ENCODE assay signal across 9 cellular contexts in the genomic region with DNA sequence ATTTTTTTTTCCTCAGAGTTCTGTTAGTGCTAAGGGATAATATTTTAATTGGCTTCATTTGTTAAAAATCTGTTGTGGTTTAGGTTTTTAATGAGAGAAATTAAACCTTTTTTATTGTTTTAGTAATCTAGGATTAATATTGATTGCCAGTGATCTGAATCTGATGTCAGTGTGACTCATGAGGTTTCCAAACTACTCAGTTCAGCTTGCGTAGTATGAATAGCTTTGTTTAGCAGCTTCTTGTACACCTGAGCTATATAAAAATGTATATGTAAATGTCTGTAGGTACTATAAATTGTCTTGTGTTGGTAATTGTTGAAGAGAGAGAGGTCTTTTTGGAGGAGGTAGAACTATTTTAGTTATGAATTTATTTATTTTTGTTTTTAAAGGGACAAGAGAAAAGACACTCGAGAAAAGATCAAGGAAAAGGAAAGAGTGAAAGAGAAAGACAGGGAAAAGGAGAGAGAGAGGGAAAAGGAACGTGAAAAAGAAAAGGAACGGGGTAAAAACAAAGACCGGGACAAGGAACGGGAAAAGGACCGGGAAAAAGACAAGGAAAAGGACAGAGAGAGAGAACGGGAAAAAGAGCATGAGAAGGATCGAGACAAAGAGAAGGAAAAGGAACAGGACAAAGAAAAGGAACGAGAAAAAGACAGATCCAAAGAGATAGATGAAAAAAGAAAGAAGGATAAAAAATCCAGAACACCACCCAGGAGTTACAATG. TPM values are rescaled to one million over a fixed set of nuclear protein-coding genes. Genes with fewer than 3 reads are reported as not detected.
DNase-seq lines count a peak whose midpoint lies in the region; ATAC-seq and TF ChIP-seq lines count a peak whose summit lies in the region.
"Had no signal": no experiment of that assay in that cellular context is flagged by ENCODE, and none has a peak within 500 bp of the region (broad histone marks: within the 10 kb centered on the region; RNA-seq: fewer than 3 reads in every experiment).

No MANE protein-coding gene starts in this region.

- H3K4me2 ChIP-seq in SK-N-SH (no peak overlapping the region), GM23338 (no peak overlapping the region), mesenchymal stem cell (ENCODE audit: low read length, poor library complexity, severe bottlenecking) (no peak overlapping the region)

- no peak overlapping the region for H2BK5ac ChIP-seq in mesenchymal stem cell (ENCODE audit: low read depth, low read length, poor library complexity, severe bottlenecking)

- H3K79me2 ChIP-seq in SK-N-SH (ENCODE audit: insufficient read depth) (peaks cover 28% of the 10 kb centered on the region; the same call in 1 of the 2 replicates), GM23338 (replicated peaks; ENCODE audit: insufficient read depth) (no peaks in the 10 kb centered on the region)

- H3K4me3 ChIP-seq in SK-N-SH (ENCODE audit: low read depth in 2 of 2, low read length in 1 of 2) (no peak overlapping the region), GM23338 (no peak overlapping the region), mesenchymal stem cell (ENCODE audit: insufficient read depth in 1 of 2, low read depth in 1 of 2, low read length in 2 of 2) (no peak overlapping the region)

- H3K27ac ChIP-seq in SK-N-SH (ENCODE audit: low read depth in 2 of 2, low read length in 1 of 2) (peak overlapping the region; percentile 19 to 29; a peak in 3 of 4 replicates), GM23338 (ENCODE audit: low read depth) (peak overlapping the region; percentile 70), mesenchymal stem cell (ENCODE audit: low read length, poor library complexity, severe bottlenecking) (no peak overlapping the region)
- H3K27ac ChIP-seq: 22Rv1 had no signal

- peaks cover 11% of the 10 kb centered on the region for H3K79me1 ChIP-seq in mesenchymal stem cell (replicated peaks; ENCODE audit: low read length, poor library complexity, severe bottlenecking)

- DNase-seq in SK-N-SH, result no peak
- no peak for DNase-seq in GM23338 (ENCODE audit: low spot score)
- no peak for DNase-seq in activated CD8-positive, alpha-beta T cell treated with anti-CD3 and anti-CD28 coated beads, Interleukin-2, amount 10 ng/mL, durations not matched to agents 7 days and 5 days
- no peak for DNase-seq in mesenchymal stem cell
- DNase-seq in HT-29 (ENCODE audit: low spot score), result no peak
- DNase-seq in stimulated activated naive CD4-positive, alpha-beta T cell treated with Interleukin-2 at 50 U/mL for 16 hours (lab: John Stamatoyannopoulos, UW), result no peak

- H3K4ac ChIP-seq in mesenchymal stem cell (ENCODE audit: low read depth in 1 of 2, low read length in 2 of 2), result no peak overlapping the region

- ATAC-seq in SK-N-SH treated with all-trans-retinoic acid at 6 μM for 48 hours, result no peak
- no peak for ATAC-seq in GM23338
- no peak for ATAC-seq in activated CD8-positive, alpha-beta T cell treated with anti-CD3 and anti-CD28 coated beads, Interleukin-2, amount 10 ng/mL, durations not matched to agents 7 days and 5 days
- no peak for ATAC-seq in GM21737 (IDR thresholded peaks at IDR 0.05; ENCODE audit: unreplicated experiment)

- WGBS in SK-N-SH (ENCODE audit: low lambda C conversion rate), result 90% methylated on average over 10 of the region's 10 CpGs
- 95% methylated on average over 10 of the region's 10 CpGs for WGBS in mesenchymal stem cell

- H4K91ac ChIP-seq in mesenchymal stem cell (ENCODE audit: low read length), result no peak overlapping the region

- H3K4me1 ChIP-seq in SK-N-SH (ENCODE audit: control insufficient read depth in 1 of 2, insufficient read depth in 2 of 2, low read depth in 1 of 2, low read length in 1 of 2), result peaks cover 0 to 2% of the 10 kb centered on the region in 2 experiments; a peak in 1 of 4 replicates
- H3K4me1 ChIP-seq in GM23338 (ENCODE audit: insufficient read depth), result no peaks in the 10 kb centered on the region
- no peaks in the 10 kb centered on the region for H3K4me1 ChIP-seq in mesenchymal stem cell (ENCODE audit: control insufficient read depth, insufficient read depth, low read depth, low read length)

- no peak overlapping the region for H3K4me3 Mint-ChIP-seq in GM23338
- no peak overlapping the region for H3K4me3 Mint-ChIP-seq in activated CD8-positive, alpha-beta T cell treated with anti-CD3 and anti-CD28 coated beads, Interleukin-2, amount 10 ng/mL, durations not matched to agents 7 days and 5 days

- no peak overlapping the region for H3K23ac ChIP-seq in mesenchymal stem cell (ENCODE audit: low read length in 2 of 2)

- TF ChIP-seq EP300 in SK-N-SH (IDR thresholded peaks at IDR 0.05; ENCODE audit: borderline replicate concordance in 1 of 2, low read depth in 1 of 2, low read length in 1 of 2), result no peak

- H2BK15ac ChIP-seq in mesenchymal stem cell (ENCODE audit: low read depth, poor library complexity, severe bottlenecking), result no peak overlapping the region

- H4K8ac ChIP-seq in mesenchymal stem cell (ENCODE audit: low read length), result no peak overlapping the region

- H3K9me2 ChIP-seq in SK-N-SH (no peaks in the 10 kb centered on the region), GM23338 (ENCODE audit: insufficient read depth) (no peaks in the 10 kb centered on the region)

- H3F3A ChIP-seq in SK-N-SH (replicated peaks; ENCODE audit: insufficient read depth) (peaks cover 15% of the 10 kb centered on the region), GM23338 (replicated peaks; ENCODE audit: low read depth) (no peaks in the 10 kb centered on the region)

- H3K27me3 Mint-ChIP-seq in GM23338 (ENCODE audit: insufficient read depth, low read depth, poor library complexity), result no peaks in the 10 kb centered on the region
- H3K27me3 Mint-ChIP-seq in activated CD8-positive, alpha-beta T cell treated with anti-CD3 and anti-CD28 coated beads, Interleukin-2, amount 10 ng/mL, durations not matched to agents 7 days and 5 days (ENCODE audit: low read depth), result no peaks in the 10 kb centered on the region

- no peaks in the 10 kb centered on the region for H3K27me3 ChIP-seq in SK-N-SH (ENCODE audit: insufficient read depth)
- no peaks in the 10 kb centered on the region for H3K27me3 ChIP-seq in GM23338 (ENCODE audit: insufficient read depth)
- no peaks in the 10 kb centered on the region for H3K27me3 ChIP-seq in mesenchymal stem cell (ENCODE audit: control insufficient read depth in 1 of 2, insufficient read depth in 1 of 2, low read length in 2 of 2)

- H2AFZ ChIP-seq in SK-N-SH (ENCODE audit: low read depth) (no peak overlapping the region), GM23338 (no peak overlapping the region), mesenchymal stem cell (ENCODE audit: low read depth, low read length) (no peak overlapping the region)

- TF ChIP-seq CTCF in SK-N-SH (IDR thresholded peaks at IDR 0.05) (no peak), GM23338 (conservative IDR thresholded peaks at IDR 0.05; ENCODE audit: low read depth in 2 of 2) (no peak)

- no peak overlapping the region for H2BK12ac ChIP-seq in mesenchymal stem cell (ENCODE audit: low read length in 2 of 2)

- no peak overlapping the region for H3K9ac ChIP-seq in SK-N-SH
- H3K9ac ChIP-seq in mesenchymal stem cell (ENCODE audit: low read length), result peak overlapping the region; percentile 59

- H3K9me3 ChIP-seq in SK-N-SH, result no peaks in the 10 kb centered on the region
- no peaks in the 10 kb centered on the region for H3K9me3 ChIP-seq in mesenchymal stem cell (ENCODE audit: control insufficient read depth, low read length)

- H2BK120ac ChIP-seq in mesenchymal stem cell (ENCODE audit: low read depth, low read length), result no peak overlapping the region

- no peak for TF ChIP-seq RAD21 in SK-N-SH (IDR thresholded peaks at IDR 0.05; ENCODE audit: low read length)

- H4K20me1 ChIP-seq in SK-N-SH (ENCODE audit: insufficient read depth) (no peaks in the 10 kb centered on the region), GM23338 (replicated peaks; ENCODE audit: insufficient read depth) (no peaks in the 10 kb centered on the region)

- H3K18ac ChIP-seq in mesenchymal stem cell (ENCODE audit: low read depth in 1 of 2, low read length in 2 of 2), result no peak overlapping the region

- peaks cover 40% of the 10 kb centered on the region for H3K36me3 Mint-ChIP-seq in GM23338 (ENCODE audit: low read depth)
- H3K36me3 Mint-ChIP-seq in activated CD8-positive, alpha-beta T cell treated with anti-CD3 and anti-CD28 coated beads, Interleukin-2, amount 10 ng/mL, durations not matched to agents 7 days and 5 days (ENCODE audit: low read depth), result peaks cover 48% of the 10 kb centered on the region

- no peak overlapping the region for H2AK5ac ChIP-seq in mesenchymal stem cell (ENCODE audit: low read length, severe bottlenecking)

- POLR2A ChIA-PET in SK-N-SH (lab: Yijun Ruan, JAX), result no interaction called here
- POLR2A ChIA-PET in activated CD8-positive, alpha-beta T cell treated with anti-CD3 and anti-CD28 coated beads, Interleukin-2, amount 10 ng/mL, durations not matched to agents 7 days and 5 days (lab: Charles Lee), result no interaction called here

- H3K14ac ChIP-seq in mesenchymal stem cell (ENCODE audit: low read length in 2 of 2), result no peak overlapping the region

- H3K9me3 Mint-ChIP-seq in GM23338, result no peaks in the 10 kb centered on the region
- H3K9me3 Mint-ChIP-seq in activated CD8-positive, alpha-beta T cell treated with anti-CD3 and anti-CD28 coated beads, Interleukin-2, amount 10 ng/mL, durations not matched to agents 7 days and 5 days (ENCODE audit: insufficient read depth), result no peaks in the 10 kb centered on the region

- H3K36me3 ChIP-seq in SK-N-SH (replicated peaks in 1 of 2; ENCODE audit: control insufficient read depth in 1 of 2, insufficient read depth in 2 of 2, low read length in 1 of 2) (peaks cover 77 to 81% of the 10 kb centered on the region in 2 experiments), GM23338 (ENCODE audit: insufficient read depth) (peaks cover 15% of the 10 kb centered on the region), mesenchymal stem cell (ENCODE audit: control insufficient read depth in 1 of 2, insufficient read depth in 2 of 2, low read depth in 1 of 2, low read length in 2 of 2) (peaks cover 3 to 79% of the 10 kb centered on the region in 2 experiments)

- CTCF ChIA-PET in SK-N-SH (lab: Yijun Ruan, JAX), result interaction anchor here (1.2 to 1.7 kb wide), 7 partner anchors 11 to 1012 kb away, joined by 3 to 7 read pairs (median 4); no protein-coding TSS in a partner anchor
- CTCF ChIA-PET in activated CD8-positive, alpha-beta T cell treated with anti-CD3 and anti-CD28 coated beads, Interleukin-2, amount 10 ng/mL, durations not matched to agents 7 days and 5 days (lab: Charles Lee), result interaction anchor here (1.1 to 1.5 kb wide), 4 partner anchors 8 to 138 kb away, joined by 3 to 4 read pairs (median 3); no protein-coding TSS in a partner anchor

- no peaks in the 10 kb centered on the region for H3K4me1 Mint-ChIP-seq in GM23338
- H3K4me1 Mint-ChIP-seq in activated CD8-positive, alpha-beta T cell treated with anti-CD3 and anti-CD28 coated beads, Interleukin-2, amount 10 ng/mL, durations not matched to agents 7 days and 5 days (ENCODE audit: low read depth), result peaks cover 38% of the 10 kb centered on the region

- peak overlapping the region; percentile 11; the same call in 1 of the 2 replicates for H3K27ac Mint-ChIP-seq in GM23338
- H3K27ac Mint-ChIP-seq in activated CD8-positive, alpha-beta T cell treated with anti-CD3 and anti-CD28 coated beads, Interleukin-2, amount 10 ng/mL, durations not matched to agents 7 days and 5 days, result peak overlapping the region; percentile 45

RNA-seq across cellular contexts. Expression of gene SREK1, which starts 26.3 kb away (rescaled TPM):
- polyA plus RNA-seq in SK-N-SH (2012; rRNA removed) (17.5 and 23.1 TPM in 2 replicates), GM23338 (2016; fragmentation: Nextera tagmentation; extraction: Ambion mirVana) (44.9 and 64.3 TPM in 2 replicates)
- 8.9 and 11.2 TPM in 2 replicates for polyA plus RNA-seq in SK-N-SH (2012; cell fraction: cytosol; rRNA removed)
- polyA plus RNA-seq in SK-N-SH (2012; cell fraction: nucleus; rRNA removed), result 68.4 and 98.6 TPM in 2 replicates
- total RNA-seq in GM23338 (2014; rRNA removed; shearing (Covaris generic)), result 58.9 and 66.4 TPM in 2 replicates
- total RNA-seq in activated CD8-positive, alpha-beta T cell treated with anti-CD3 and anti-CD28 coated beads, Interleukin-2, amount 10 ng/mL, durations not matched to agents 7 days and 5 days, result 10 to 100 TPM; 62.3 TPM
- polyA plus RNA-seq in mesenchymal stem cell (2013, experiment 1 of 2), result 45.0 TPM
- 43.8 TPM for polyA plus RNA-seq in mesenchymal stem cell (2013, experiment 2 of 2)
- 112 and 113 TPM in 2 replicates for total RNA-seq in HT-29 (2014; rRNA removed; shearing (Covaris generic))
